11 cellular contexts compared by ENCODE assay signal in genomic region chrX:19750028-19750786, GRCh38.
DNase-seq lines count a peak whose midpoint lies in the region; ATAC-seq, FAIRE-seq and TF ChIP-seq lines count a peak whose summit lies in the region.
"Had no signal": no experiment of that assay in that cellular context is flagged by ENCODE, and none has a peak within 500 bp of the region (broad histone marks: within the 10 kb centered on the region; RNA-seq: fewer than 3 reads in every experiment).

No MANE protein-coding gene starts in this region.

- H3K4me1 ChIP-seq in DND-41 (ENCODE audit: insufficient read depth, low read length) (peaks cover 99% of the 10 kb centered on the region), foreskin keratinocyte (no peaks in the 10 kb centered on the region), tibial artery (no peaks in the 10 kb centered on the region)
- peaks cover 55% of the 10 kb centered on the region for H3K4me1 ChIP-seq in effector memory CD4-positive, alpha-beta T cell (ENCODE audit: control insufficient read depth, insufficient read depth, low read length, poor library complexity, severe bottlenecking)

- H3K4me3 ChIP-seq in DND-41 (ENCODE audit: low read depth in 1 of 2, low read length in 2 of 2), result no peak overlapping the region
- H3K4me3 ChIP-seq in effector memory CD4-positive, alpha-beta T cell (ENCODE audit: insufficient read depth, low read depth, low read length, poor library complexity, severe bottlenecking), result no peak overlapping the region
- H3K4me3 ChIP-seq in tibial artery, result no peak overlapping the region
- H3K4me3 ChIP-seq: heart left ventricle had no signal

- peak overlapping the region; percentile 90 to 99 (median 96) for H3K27ac Mint-ChIP-seq in IgD-negative memory B cell

- FAIRE-seq in GM19239 (lab: Jason Lieb, UNC), result peak; percentile 100
- FAIRE-seq: D721Med had no signal

- peaks cover 2 to 6% (median 4%) of the 10 kb centered on the region in 3 donors for H3K9me3 Mint-ChIP-seq in IgD-negative memory B cell

- H3K79me2 ChIP-seq in DND-41 (ENCODE audit: insufficient read depth, low read length), result peaks cover 69% of the 10 kb centered on the region

- DNase-seq in DND-41 (no peak), GM19239 (ENCODE audit: insufficient read length, low spot score) (no peak), foreskin keratinocyte (no peak), NCI-H2171 treated with DMSO at 0.1 percent for 48 hours (lab: John Stamatoyannopoulos, UW) (no peak), tibial artery (no peak)
- DNase-seq in effector memory CD4-positive, alpha-beta T cell, result no peak
- DNase-seq: heart left ventricle had no signal

- no peak for TF ChIP-seq CTCF in DND-41 (IDR thresholded peaks at IDR 0.05; ENCODE audit: borderline replicate concordance, extremely low read depth, low read length, poor library complexity, severe bottlenecking)
- TF ChIP-seq CTCF in foreskin keratinocyte (conservative IDR thresholded peaks at IDR 0.05), result no peak
- TF ChIP-seq CTCF in tibial artery (IDR thresholded peaks at IDR 0.05), result no peak

- peak overlapping the region in 3 of 4 donors; percentile 80 to 85 (median 82) for H3K4me3 Mint-ChIP-seq in IgD-negative memory B cell

- no peak overlapping the region for H3K9ac ChIP-seq in DND-41 (ENCODE audit: low read depth, low read length)

- H3K27me3 Mint-ChIP-seq in IgD-negative memory B cell, result no peaks in the 10 kb centered on the region

- no peak for ATAC-seq in DND-41 (ENCODE audit: insufficient read depth, low read depth)
- no peak for ATAC-seq in foreskin keratinocyte
- ATAC-seq in GM19324 (IDR thresholded peaks at IDR 0.05; ENCODE audit: low FRiP score, unreplicated experiment), result no peak
- ATAC-seq: sciatic nerve had no signal

- H3K27me3 ChIP-seq in DND-41 (ENCODE audit: insufficient read depth, low read length, poor library complexity), result no peaks in the 10 kb centered on the region
- H3K27me3 ChIP-seq in effector memory CD4-positive, alpha-beta T cell (replicated peaks; ENCODE audit: control insufficient read depth, insufficient read depth, low read length, poor library complexity, severe bottlenecking), result no peaks in the 10 kb centered on the region
- H3K27me3 ChIP-seq in foreskin keratinocyte, result no peaks in the 10 kb centered on the region
- H3K27me3 ChIP-seq in tibial artery, result no peaks in the 10 kb centered on the region
- H3K27me3 ChIP-seq: heart left ventricle had no signal

- intact Hi-C loops in tibial artery (cut with DNase I; ENCODE audit: low total_unique reads), result no loop called here

- H3K36me3 Mint-ChIP-seq in IgD-negative memory B cell, result no peaks in the 10 kb centered on the region

- no peak overlapping the region for H3K4me2 ChIP-seq in DND-41 (ENCODE audit: insufficient read depth, low read length)

- no peaks in the 10 kb centered on the region for H4K20me1 ChIP-seq in DND-41 (ENCODE audit: insufficient read depth, low read length)

- H3K4me1 Mint-ChIP-seq in IgD-negative memory B cell, result peaks cover 30 to 65% (median 58%) of the 10 kb centered on the region in 3 donors

- H2AFZ ChIP-seq in DND-41 (ENCODE audit: low read depth, low read length), result no peak overlapping the region

- peaks cover 6% of the 10 kb centered on the region for H3K36me3 ChIP-seq in DND-41 (ENCODE audit: insufficient read depth, low read length)
- H3K36me3 ChIP-seq in effector memory CD4-positive, alpha-beta T cell (ENCODE audit: control insufficient read depth, insufficient read depth, low read length), result no peaks in the 10 kb centered on the region
- H3K36me3 ChIP-seq in tibial artery, result no peaks in the 10 kb centered on the region
- H3K36me3 ChIP-seq: heart left ventricle had no signal

- H3K9me3 ChIP-seq in DND-41 (ENCODE audit: insufficient read depth, low read length, severe bottlenecking) (no peaks in the 10 kb centered on the region), tibial artery (peaks cover 0 to 5% (median 0%) of the 10 kb centered on the region in 3 donors)
- peaks cover 5% of the 10 kb centered on the region for H3K9me3 ChIP-seq in effector memory CD4-positive, alpha-beta T cell (ENCODE audit: control insufficient read depth, low read length)

- H3K27ac ChIP-seq in DND-41 (ENCODE audit: low read length) (peak overlapping the region; percentile 89), foreskin keratinocyte (no peak overlapping the region), tibial artery (no peak overlapping the region)
- peak overlapping the region; percentile 56 for H3K27ac ChIP-seq in effector memory CD4-positive, alpha-beta T cell (ENCODE audit: insufficient read depth, low read length, poor library complexity, severe bottlenecking)
- H3K27ac ChIP-seq: heart left ventricle had no signal

Comparison
In these comparisons a context has a peak if more than half of its experiments do, and no peak if none do; other contexts are left out.
1. H3K27ac ChIP-seq: peak in DND-41 (single experiment) and effector memory CD4-positive, alpha-beta T cell (single experiment); none in foreskin keratinocyte (single experiment) and tibial artery (0 of 2).